Comparison of ENCODE assay signal across 28 cellular contexts in the genomic region with DNA sequence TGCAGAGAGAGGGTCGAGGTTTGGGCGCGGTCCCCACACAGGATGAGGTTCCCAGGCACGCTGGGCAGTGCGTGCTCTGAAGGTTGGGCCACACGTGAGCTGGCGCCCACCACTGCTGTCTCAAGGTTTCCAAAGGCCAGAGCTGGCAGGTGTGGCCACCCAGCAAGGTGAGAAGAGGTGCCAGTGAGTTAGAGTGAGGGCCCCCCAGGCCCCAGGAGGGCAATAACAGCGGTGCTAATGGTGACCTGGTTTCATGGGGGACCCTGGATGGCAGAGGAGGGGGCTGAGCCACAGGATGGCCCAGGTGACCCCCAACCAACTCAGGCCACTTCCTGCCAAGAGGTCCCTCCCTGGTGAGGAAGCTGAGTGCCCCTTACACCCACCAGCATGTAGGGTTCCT.
"Had no signal": no experiment of that assay in that cellular context is flagged by ENCODE, and none has a peak within 500 bp of the region (broad histone marks: within the 10 kb centered on the region; RNA-seq: fewer than 3 reads in every experiment).

No MANE protein-coding gene starts in this region.

- H3K27me3 ChIP-seq: hepatocyte, ovary, testis, thyroid gland had no signal

- H2AFZ ChIP-seq: hepatocyte had no signal

- H3K27ac ChIP-seq: heart right ventricle, hepatocyte, left ventricle myocardium inferior, neutrophil, ovary, sigmoid colon, stomach, testis, thyroid gland, transverse colon, upper lobe of left lung had no signal

- ATAC-seq: heart right ventricle; naive thymus-derived CD4-positive, alpha-beta T cell; right cardiac atrium; stimulated activated memory B cell treated with anti-CD40 and anti-IgM and Interleukin-4, amounts not matched to agents 10 μg/mL and 1 μg/mL and 100 μg/mL, for 72 hours; stimulated activated naive CD8-positive, alpha-beta T cell treated with anti-CD3 and anti-CD28 coated beads, Interleukin-15, Interleukin-2, amounts not matched to agents 100 U/mL and 50 U/mL, for 24 hours had no signal

- H3K9me3 Mint-ChIP-seq: mesothelial cell of epicardium; nephron; neural crest cell; stimulated activated memory B cell treated with anti-CD40 and anti-IgM and Interleukin-4, amounts not matched to agents 10 μg/mL and 1 μg/mL and 100 μg/mL, for 72 hours had no signal

- H3K36me3 Mint-ChIP-seq: mesothelial cell of epicardium; naive thymus-derived CD4-positive, alpha-beta T cell; stimulated activated memory B cell treated with anti-CD40 and anti-IgM and Interleukin-4, amounts not matched to agents 10 μg/mL and 1 μg/mL and 100 μg/mL, for 72 hours had no signal

- H3K36me3 ChIP-seq: heart right ventricle, left ventricle myocardium inferior, neutrophil, ovary, sigmoid colon, stomach, thyroid gland, transverse colon, upper lobe of left lung had no signal

- H3K4me3 ChIP-seq: heart right ventricle, hepatocyte, left ventricle myocardium inferior, lung, ovary, sigmoid colon, stomach, testis, thyroid gland, transverse colon, upper lobe of left lung had no signal

- H3K4me1 ChIP-seq: heart right ventricle, left ventricle myocardium inferior, sigmoid colon, stomach, testis, thyroid gland, transverse colon, upper lobe of left lung had no signal

- H3K79me2 ChIP-seq: hepatocyte had no signal

- H3K4me2 ChIP-seq: hepatocyte had no signal

- H3K4me1 Mint-ChIP-seq: mesothelial cell of epicardium; nephron; neural crest cell; stimulated activated memory B cell treated with anti-CD40 and anti-IgM and Interleukin-4, amounts not matched to agents 10 μg/mL and 1 μg/mL and 100 μg/mL, for 72 hours had no signal

- DNase-seq: islet precursor cell; left ventricle myocardium inferior; mesendoderm; occipital lobe; ovary; sigmoid colon; small intestine; stimulated activated CD4-positive, alpha-beta T cell treated with anti-CD3 and anti-CD28 coated beads, Interleukin-1b, Interleukin-23, amount 100 ng/mL, for 48 hours; stimulated activated CD4-positive, alpha-beta T cell treated with anti-CD3 and anti-CD28 coated beads, Interleukin-2, amount 100 ng/mL, for 48 hours; stimulated activated CD4-positive, alpha-beta T cell treated with anti-CD3 and anti-CD28 coated beads, Interleukin-4, amount 100 ng/mL, for 4 hours; stimulated activated CD8-positive, alpha-beta memory T cell treated with anti-CD3 and anti-CD28 coated beads, Interleukin-4, amount 100 ng/mL, for 48 hours; stimulated activated naive CD8-positive, alpha-beta T cell treated with anti-CD3 and anti-CD28 coated beads, Interleukin-15, Interleukin-2, amounts not matched to agents 100 U/mL and 50 U/mL, for 24 hours; stomach; testis; thyroid gland; transverse colon had no signal

- H3K4me3 Mint-ChIP-seq: mesothelial cell of epicardium; naive thymus-derived CD4-positive, alpha-beta T cell; nephron; neural crest cell; stimulated activated memory B cell treated with anti-CD40 and anti-IgM and Interleukin-4, amounts not matched to agents 10 μg/mL and 1 μg/mL and 100 μg/mL, for 72 hours had no signal

- H3K27ac Mint-ChIP-seq: mesothelial cell of epicardium; naive thymus-derived CD4-positive, alpha-beta T cell; nephron; progenitor cell of endocrine pancreas; stimulated activated memory B cell treated with anti-CD40 and anti-IgM and Interleukin-4, amounts not matched to agents 10 μg/mL and 1 μg/mL and 100 μg/mL, for 72 hours had no signal

- H3K9me3 ChIP-seq: heart right ventricle, left ventricle myocardium inferior, neutrophil, ovary, sigmoid colon, stomach, testis, thyroid gland, transverse colon, upper lobe of left lung had no signal
